ENCODE assay signal across 8 cellular contexts in genomic region chr1:156499194-156499702, GRCh38. TPM values are rescaled to one million over a fixed set of nuclear protein-coding genes. Genes with fewer than 3 reads are reported as not detected.
A peak's percentile ranks its signal among the peaks of the same experiment; 100 is the strongest.
DNase-seq lines count a peak whose midpoint lies in the region; ATAC-seq lines count a peak whose summit lies in the region.

No MANE protein-coding gene starts in this region.

- H3K4me1 ChIP-seq in adipocyte (ENCODE audit: control insufficient read depth, insufficient read depth, low read length) (peaks cover 75% of the 10 kb centered on the region), thymus (ENCODE audit: control insufficient read depth, insufficient read depth, low read length) (peaks cover 75% of the 10 kb centered on the region)

- H3K36me3 ChIP-seq in adipocyte (ENCODE audit: control insufficient read depth, insufficient read depth, low read length, severe bottlenecking) (peaks cover 6% of the 10 kb centered on the region), thymus (ENCODE audit: control insufficient read depth, insufficient read depth) (peaks cover 15% of the 10 kb centered on the region)

- H3K27me3 ChIP-seq in adipocyte (replicated peaks; ENCODE audit: control insufficient read depth, insufficient read depth, low read length) = no peaks in the 10 kb centered on the region
- H3K27me3 ChIP-seq in layer of hippocampus (ENCODE audit: control insufficient read depth, insufficient read depth, low read length) = no peaks in the 10 kb centered on the region
- H3K27me3 ChIP-seq in thymus (ENCODE audit: control insufficient read depth, insufficient read depth) = no peaks in the 10 kb centered on the region

- ATAC-seq in activated T-cell treated with anti-CD3 and anti-CD28 coated beads, Interleukin-2, amount 50 U/mL, for 4 hours = no peak
- ATAC-seq in GM19452 (IDR thresholded peaks at IDR 0.05; ENCODE audit: unreplicated experiment) = no peak

- no peak for DNase-seq in activated T-cell treated with anti-CD3 and anti-CD28 coated beads, Interleukin-2, amount 50 U/mL, for 4 hours
- no peak for DNase-seq in activated T-cell treated with anti-CD3 and anti-CD28 coated beads for 4 hours
- DNase-seq in adipocyte (ENCODE audit: low read depth) = peak; percentile 52
- no peak for DNase-seq in NCI-H1092 treated with DMSO at 0.1 percent for 48 hours (lab: John Stamatoyannopoulos, UW)
- DNase-seq in HuH-7 (ENCODE audit: low spot score) = no peak

- peak overlapping the region; percentile 98 for H3K9ac ChIP-seq in adipocyte (ENCODE audit: low read length)

- H3K9me3 Mint-ChIP-seq in activated T-cell treated with anti-CD3 and anti-CD28 coated beads, Interleukin-2, amount 50 U/mL, for 4 hours = no peaks in the 10 kb centered on the region

- H3K27ac ChIP-seq in layer of hippocampus (ENCODE audit: low read depth, low read length) (peak overlapping the region; percentile 99), thymus (ENCODE audit: low read depth) (peak overlapping the region; percentile 53)

- WGBS in thymus = 2% methylated on average over 10 of the region's 10 CpGs

- peak overlapping the region; percentile 91 for H3K4me3 Mint-ChIP-seq in activated T-cell treated with anti-CD3 and anti-CD28 coated beads, Interleukin-2, amount 50 U/mL, for 4 hours

- no peaks in the 10 kb centered on the region for H3K27me3 Mint-ChIP-seq in activated T-cell treated with anti-CD3 and anti-CD28 coated beads, Interleukin-2, amount 50 U/mL, for 4 hours (ENCODE audit: low read depth)

- H3K4me3 ChIP-seq in adipocyte (ENCODE audit: low read length) = peak overlapping the region; percentile 93
- peak overlapping the region; percentile 99 for H3K4me3 ChIP-seq in thymus (ENCODE audit: low read length)

- peaks cover 4% of the 10 kb centered on the region for H3K36me3 Mint-ChIP-seq in activated T-cell treated with anti-CD3 and anti-CD28 coated beads, Interleukin-2, amount 50 U/mL, for 4 hours (ENCODE audit: insufficient read depth)

- H3K9me3 ChIP-seq in adipocyte (ENCODE audit: control insufficient read depth, low read length) (no peaks in the 10 kb centered on the region), thymus (ENCODE audit: control insufficient read depth) (peaks cover 2% of the 10 kb centered on the region)

- peaks cover 77% of the 10 kb centered on the region for H3K4me1 Mint-ChIP-seq in activated T-cell treated with anti-CD3 and anti-CD28 coated beads, Interleukin-2, amount 50 U/mL, for 4 hours (ENCODE audit: low read depth)

RNA-seq across cellular contexts. Expression of gene MEF2D, which starts 1.3 kb away (rescaled TPM):
- 10 to 100 TPM; 42.5 to 50.9 (median 46.3) TPM for total RNA-seq in activated T-cell treated with anti-CD3 and anti-CD28 coated beads, Interleukin-2, amount 50 U/mL, for 4 hours
- 26.3 TPM for polyA plus RNA-seq in thymus
